17 cellular contexts compared by ENCODE assay signal in the genomic region with DNA sequence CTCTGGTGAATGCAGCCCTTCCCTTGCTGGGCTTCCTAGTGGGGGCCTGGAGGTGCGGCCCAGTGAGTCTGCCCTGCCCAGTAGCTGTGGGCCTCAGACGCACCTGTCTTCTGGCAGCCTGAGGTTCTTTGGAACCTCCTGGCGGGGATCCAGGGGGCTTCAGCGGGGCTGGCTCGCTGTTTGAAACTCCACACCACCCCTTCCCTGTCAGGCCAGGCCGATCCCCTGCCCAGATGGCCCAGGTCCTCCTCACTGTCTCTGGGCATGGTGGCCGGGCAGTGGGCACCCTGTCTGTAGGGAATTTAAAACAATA. TPM values are rescaled to one million over a fixed set of nuclear protein-coding genes. Genes with fewer than 3 reads are reported as not detected.
"Had no signal": no experiment of that assay in that cellular context is flagged by ENCODE, and none has a peak within 500 bp of the region (broad histone marks: within the 10 kb centered on the region; RNA-seq: fewer than 3 reads in every experiment).

No MANE protein-coding gene starts in this region.

- H3K4me3 ChIP-seq: dorsolateral prefrontal cortex, esophagus squamous epithelium, pancreas, tibial nerve had no signal

- H3K27ac Mint-ChIP-seq: activated CD4-positive, alpha-beta T cell treated with anti-CD3 and anti-CD28 coated beads for 36 hours; activated naive CD8-positive, alpha-beta T cell treated with anti-CD3 and anti-CD28 coated beads for 36 hours; activated T-cell treated with anti-CD3 and anti-CD28 coated beads, Interleukin-2, amount 50 U/mL, for 72 hours; nephron progenitor cell; stimulated activated memory B cell treated with anti-CD40 and anti-IgM and Interleukin-4, amounts not matched to agents 10 μg/mL and 1 μg/mL and 100 μg/mL, for 72 hours had no signal

- H3K4me1 Mint-ChIP-seq: activated naive CD8-positive, alpha-beta T cell treated with anti-CD3 and anti-CD28 coated beads for 36 hours; nephron progenitor cell; stimulated activated memory B cell treated with anti-CD40 and anti-IgM and Interleukin-4, amounts not matched to agents 10 μg/mL and 1 μg/mL and 100 μg/mL, for 72 hours had no signal

- H3K36me3 Mint-ChIP-seq: activated naive CD8-positive, alpha-beta T cell treated with anti-CD3 and anti-CD28 coated beads for 36 hours; stimulated activated memory B cell treated with anti-CD40 and anti-IgM and Interleukin-4, amounts not matched to agents 10 μg/mL and 1 μg/mL and 100 μg/mL, for 72 hours had no signal

- H3K27ac ChIP-seq: brain microvascular endothelial cell, dorsolateral prefrontal cortex, esophagus squamous epithelium, pancreas, tibial nerve had no signal

- H3K36me3 ChIP-seq: brain microvascular endothelial cell, esophagus squamous epithelium, pancreas, tibial nerve had no signal

- H3K4me3 Mint-ChIP-seq: activated CD4-positive, alpha-beta T cell treated with anti-CD3 and anti-CD28 coated beads for 36 hours; activated naive CD8-positive, alpha-beta T cell treated with anti-CD3 and anti-CD28 coated beads for 36 hours; activated T-cell treated with anti-CD3 and anti-CD28 coated beads, Interleukin-2, amount 50 U/mL, for 72 hours; nephron progenitor cell; stimulated activated memory B cell treated with anti-CD40 and anti-IgM and Interleukin-4, amounts not matched to agents 10 μg/mL and 1 μg/mL and 100 μg/mL, for 72 hours had no signal

- H3K9me3 Mint-ChIP-seq: activated naive CD8-positive, alpha-beta T cell treated with anti-CD3 and anti-CD28 coated beads for 36 hours; activated T-cell treated with anti-CD3 and anti-CD28 coated beads, Interleukin-2, amount 50 U/mL, for 72 hours; stimulated activated memory B cell treated with anti-CD40 and anti-IgM and Interleukin-4, amounts not matched to agents 10 μg/mL and 1 μg/mL and 100 μg/mL, for 72 hours had no signal

- ATAC-seq: activated CD4-positive, alpha-beta T cell treated with anti-CD3 and anti-CD28 coated beads for 36 hours; activated T-cell treated with anti-CD3 and anti-CD28 coated beads, Interleukin-2, amount 50 U/mL, for 72 hours; pancreas; stimulated activated memory B cell treated with anti-CD40 and anti-IgM and Interleukin-4, amounts not matched to agents 10 μg/mL and 1 μg/mL and 100 μg/mL, for 72 hours had no signal

- DNase-seq: activated CD4-positive, alpha-beta T cell treated with anti-CD3 and anti-CD28 coated beads for 36 hours; activated naive CD8-positive, alpha-beta T cell treated with anti-CD3 and anti-CD28 coated beads for 36 hours; activated T-cell treated with anti-CD3 and anti-CD28 coated beads, Interleukin-2, amount 50 U/mL, for 72 hours; brain microvascular endothelial cell; cerebellar nuclear complex; esophagus squamous epithelium; foreskin fibroblast; mesendoderm; nephron progenitor cell; retina; stimulated activated CD4-positive, alpha-beta T cell treated with anti-CD3 and anti-CD28 coated beads, Interleukin-1b, Interleukin-23, amount 100 ng/mL, for 48 hours; T-helper 9 cell had no signal

- FAIRE-seq: pancreas had no signal

- H3K9me3 ChIP-seq: esophagus squamous epithelium, pancreas, tibial nerve had no signal

- H3K4me1 ChIP-seq: pancreas had no signal

RNA-seq across cellular contexts. Expression of a gene that starts 10.7 kb away (rescaled TPM):
- total RNA-seq: activated CD4-positive, alpha-beta T cell treated with anti-CD3 and anti-CD28 coated beads for 36 hours; activated naive CD8-positive, alpha-beta T cell treated with anti-CD3 and anti-CD28 coated beads for 36 hours; activated T-cell treated with anti-CD3 and anti-CD28 coated beads, Interleukin-2, amount 50 U/mL, for 72 hours; dorsolateral prefrontal cortex; esophagus squamous epithelium; pancreas; subcutaneous adipose tissue; tibial nerve had no signal
- polyA plus RNA-seq: pancreas had no signal
